In genomic region chr1:82390627-82391026, GRCh38 we compare ENCODE assay signal across 2 cellular contexts.
TF ChIP-seq lines count a peak whose summit lies in the region.

No MANE protein-coding gene starts in this region.

TF ChIP-seq in WTC11, 78 proteins besides CTCF, POLR2A, EP300 and RAD21:
- TF ChIP-seq CDX4 (CRISPR knock-in tag; IDR thresholded peaks at IDR 0.05; ENCODE audit: borderline replicate concordance) = no peak
- no peak for TF ChIP-seq ZNF396 (CRISPR knock-in tag; IDR thresholded peaks at IDR 0.05; ENCODE audit: borderline replicate concordance)
- no peak for TF ChIP-seq SMAD3 (CRISPR knock-in tag; IDR thresholded peaks at IDR 0.05; ENCODE audit: borderline replicate concordance)
- no peak for TF ChIP-seq TEAD4 (CRISPR knock-in tag; IDR thresholded peaks at IDR 0.05)
- TF ChIP-seq ZMAT4 (CRISPR knock-in tag; IDR thresholded peaks at IDR 0.05) = no peak
- no peak for TF ChIP-seq ZNF512 (CRISPR knock-in tag; IDR thresholded peaks at IDR 0.05; ENCODE audit: borderline replicate concordance)
- no peak for TF ChIP-seq MLX (CRISPR knock-in tag; IDR thresholded peaks at IDR 0.05)
TF ChIP-seq in WTC11: peak in this region for 0.

TF ChIP-seq in H1, 55 proteins besides CTCF, POLR2A, EP300 and RAD21:
- no peak for TF ChIP-seq JUN (IDR thresholded peaks at IDR 0.05; ENCODE audit: low read depth, low read length)
- no peak for TF ChIP-seq POU5F1 (IDR thresholded peaks at IDR 0.05; ENCODE audit: low read depth, low read length)
- no peak for TF ChIP-seq CTBP2 (IDR thresholded peaks at IDR 0.05; ENCODE audit: borderline replicate concordance, insufficient read depth, insufficient read length, low read length)
- no peak for TF ChIP-seq RBBP5 (IDR thresholded peaks at IDR 0.05; ENCODE audit: borderline replicate concordance, low read depth, low read length)
- TF ChIP-seq KDM4A (IDR thresholded peaks at IDR 0.05; ENCODE audit: low read depth, low read length, severe bottlenecking) = no peak
- TF ChIP-seq TAF7 (optimal IDR thresholded peaks at IDR 0.05; ENCODE audit: borderline replicate concordance, low read depth, low read length) = no peak
- TF ChIP-seq E2F6 (IDR thresholded peaks at IDR 0.05) = no peak
- no peak for TF ChIP-seq ASH2L (IDR thresholded peaks at IDR 0.05; ENCODE audit: low read length)
- no peak for TF ChIP-seq GABPA (IDR thresholded peaks at IDR 0.05; ENCODE audit: borderline replicate concordance, insufficient read depth, low read length)
- no peak for TF ChIP-seq SP4 (IDR thresholded peaks at IDR 0.05; ENCODE audit: low read length)
- no peak for TF ChIP-seq CBX5 (IDR thresholded peaks at IDR 0.05; ENCODE audit: low read depth, low read length)
- TF ChIP-seq EZH2 (IDR thresholded peaks at IDR 0.05; ENCODE audit: low read depth, low read length, severe bottlenecking) = no peak
- TF ChIP-seq PHF8 (conservative IDR thresholded peaks at IDR 0.05; ENCODE audit: low read depth, low read length) = no peak
- TF ChIP-seq BACH1 (IDR thresholded peaks at IDR 0.05; ENCODE audit: low read length) = no peak
- TF ChIP-seq ZNF274 (IDR thresholded peaks at IDR 0.05; ENCODE audit: borderline replicate concordance, extremely low read depth, low read length) = no peak
- no peak for TF ChIP-seq NANOG (IDR thresholded peaks at IDR 0.05; ENCODE audit: insufficient read depth, low read depth, low read length, poor library complexity, severe bottlenecking)
TF ChIP-seq in H1: peak in this region for 0.
